25 cellular contexts compared by ENCODE assay signal in genomic region chr20:63344151-63344470, GRCh38. TPM values are rescaled to one million over a fixed set of nuclear protein-coding genes. Genes with fewer than 3 reads are reported as not detected.
DNase-seq lines count a peak whose midpoint lies in the region; ATAC-seq and TF ChIP-seq lines count a peak whose summit lies in the region.
"Had no signal": no experiment of that assay in that cellular context is flagged by ENCODE, and none has a peak within 500 bp of the region (broad histone marks: within the 10 kb centered on the region; RNA-seq: fewer than 3 reads in every experiment).

No MANE protein-coding gene starts in this region.

- H3K27me3 ChIP-seq in right cardiac atrium (ENCODE audit: control insufficient read depth, insufficient read depth): no peaks in the 10 kb centered on the region
- peaks cover 0 to 31% (median 0%) of the 10 kb centered on the region in 9 donors for H3K27me3 ChIP-seq in heart left ventricle
- peaks cover 14% of the 10 kb centered on the region for H3K27me3 ChIP-seq in mammary epithelial cell (ENCODE audit: insufficient read depth, low read length)

- 61% methylated on average over 11 of the region's 11 CpGs for WGBS in right cardiac atrium
- 47 to 73% (median 60%) methylated on average over 11 of the region's 11 CpGs for WGBS in heart left ventricle, 4 donors
- whole genome bisulfite sequencing in mammary epithelial cell (ENCODE audit: low coverage, missing lambda C conversion rate): 31% methylated on average over 11 of the region's 11 CpGs

- H3K4me2 ChIP-seq in mammary epithelial cell (ENCODE audit: insufficient read depth, low read depth, low read length): no peak overlapping the region
- H3K4me2 ChIP-seq: A549, GM23338 had no signal

- DNase-seq in right cardiac atrium (peak in 2 of 3 donors; percentile 8 to 9), heart left ventricle (no peak), glutamatergic neuron (no peak), NCI-H2171 treated with DMSO at 0.1 percent for 48 hours (lab: John Stamatoyannopoulos, UW) (no peak), mammary epithelial cell (no peak)
- no peak for DNase-seq in stimulated activated naive CD4-positive, alpha-beta T cell (lab: John Stamatoyannopoulos, UW)
- DNase-seq: 8988T; ACHN; AML-193; BE2C; CD4-positive, alpha-beta T cell; CD8-positive, alpha-beta memory T cell; DMS 273 treated with DMSO at 0.1 percent for 48 hours; DMS79; EL; GDM1; H9 had no signal

- H3K4me3 Mint-ChIP-seq in glutamatergic neuron (ENCODE audit: unreplicated experiment): peak overlapping the region; percentile 11
- peak overlapping the region in 1 of 3 experiments; percentile 44 for H3K4me3 Mint-ChIP-seq in nephron
- H3K4me3 Mint-ChIP-seq: CD14-positive monocyte; CD4-positive, alpha-beta T cell; CD8-positive, alpha-beta memory T cell; GM23338; H9 had no signal

- intact Hi-C loops in right cardiac atrium (cut with DNase I): no loop called here
- intact Hi-C loops in heart left ventricle (cut with DNase I): no loop called here
- intact Hi-C loops in mammary epithelial cell (cut with micrococcal nuclease): no loop called here

- H3K9me3 Mint-ChIP-seq in glutamatergic neuron (ENCODE audit: unreplicated experiment) (peaks cover 10% of the 10 kb centered on the region), nephron (peaks cover 3% of the 10 kb centered on the region)
- H3K9me3 Mint-ChIP-seq: CD4-positive, alpha-beta T cell; CD8-positive, alpha-beta memory T cell; H9 had no signal

- H3K27ac ChIP-seq in right cardiac atrium (ENCODE audit: low read length) (no peak overlapping the region), heart left ventricle (no peak overlapping the region), mammary epithelial cell (ENCODE audit: insufficient read depth, low read depth, low read length) (no peak overlapping the region)
- H3K27ac ChIP-seq: A549; BLaER1 treated with 17β-estradiol and CSF1 and Interleukin-3, amounts not matched to agents 10 nM and 100 nM had no signal

- no peaks in the 10 kb centered on the region for H4K20me1 ChIP-seq in mammary epithelial cell (ENCODE audit: insufficient read depth, low read length)

- no peak for ATAC-seq in right cardiac atrium
- ATAC-seq in heart left ventricle: no peak
- ATAC-seq: A549, GM12878, HCT116 had no signal

- no peaks in the 10 kb centered on the region for H3K9me3 ChIP-seq in right cardiac atrium (ENCODE audit: control insufficient read depth, low read length)
- H3K9me3 ChIP-seq in heart left ventricle: no peaks in the 10 kb centered on the region
- H3K9me3 ChIP-seq in mammary epithelial cell (replicated peaks; ENCODE audit: insufficient read depth, low read length): no peaks in the 10 kb centered on the region
- H3K9me3 ChIP-seq: BE2C; BLaER1 treated with 17β-estradiol and CSF1 and Interleukin-3, amounts not matched to agents 10 nM and 100 nM had no signal

- no peaks in the 10 kb centered on the region for H3K79me2 ChIP-seq in mammary epithelial cell (ENCODE audit: insufficient read depth, low read length)

- H3K36me3 Mint-ChIP-seq in glutamatergic neuron (ENCODE audit: unreplicated experiment): peaks cover 29% of the 10 kb centered on the region
- no peaks in the 10 kb centered on the region for H3K36me3 Mint-ChIP-seq in nephron (ENCODE audit: low read depth)
- H3K36me3 Mint-ChIP-seq: CD14-positive monocyte; CD8-positive, alpha-beta memory T cell had no signal

- in situ Hi-C loops in mammary epithelial cell (cut with MboI; ENCODE audit: low sequenced_read_pairs in 2 of 2): no loop called here

- TF ChIP-seq CTCF in heart left ventricle (IDR thresholded peaks at IDR 0.05): no peak
- no peak for TF ChIP-seq CTCF in glutamatergic neuron (IDR thresholded peaks at IDR 0.05; ENCODE audit: partially characterized antibody, unreplicated experiment)
- TF ChIP-seq CTCF in nephron (IDR thresholded peaks at IDR 0.05; ENCODE audit: unreplicated experiment in 3 of 3): no peak
- no peak for TF ChIP-seq CTCF in mammary epithelial cell (conservative IDR thresholded peaks at IDR 0.05 in 1 of 2, IDR thresholded peaks at IDR 0.05 in 1 of 2; ENCODE audit: extremely low read depth in 1 of 2, insufficient read depth in 1 of 2, low read depth in 1 of 2, low read length in 2 of 2)

- no peak overlapping the region for H3K9ac ChIP-seq in mammary epithelial cell (ENCODE audit: insufficient read depth, low read length)
- H3K9ac ChIP-seq: BLaER1 treated with 17β-estradiol and CSF1 and Interleukin-3, amounts not matched to agents 10 nM and 100 nM had no signal

- TF ChIP-seq POLR2A in heart left ventricle (IDR thresholded peaks at IDR 0.05): no peak

- H3K27me3 Mint-ChIP-seq in glutamatergic neuron (ENCODE audit: unreplicated experiment) (peaks cover 5% of the 10 kb centered on the region), nephron (ENCODE audit: low read depth) (peaks cover 12% of the 10 kb centered on the region)

- H3K36me3 ChIP-seq in heart left ventricle (no peaks in the 10 kb centered on the region), mammary epithelial cell (ENCODE audit: insufficient read depth, low read length) (no peaks in the 10 kb centered on the region)
- H3K36me3 ChIP-seq: BE2C; BLaER1 treated with 17β-estradiol and CSF1 and Interleukin-3, amounts not matched to agents 10 nM and 100 nM had no signal

- BruUV-seq in mammary epithelial cell (replicated peaks; lab: Mats Ljungman, UMichigan): no TSS peak

- CTCF ChIA-PET in mammary epithelial cell (lab: Charles Lee; ENCODE audit: low non-redundant PET): no interaction called here

- peak overlapping the region; percentile 75 for H3K27ac Mint-ChIP-seq in glutamatergic neuron (ENCODE audit: unreplicated experiment)
- peak overlapping the region; percentile 59 to 86 (median 83) for H3K27ac Mint-ChIP-seq in nephron
- H3K27ac Mint-ChIP-seq: CD14-positive monocyte; CD4-positive, alpha-beta T cell; CD8-positive, alpha-beta memory T cell; GM23338; H9 had no signal

- H3K4me1 ChIP-seq in right cardiac atrium (ENCODE audit: control insufficient read depth, insufficient read depth, low read length) (no peaks in the 10 kb centered on the region), heart left ventricle (peaks cover 0 to 28% (median 15%) of the 10 kb centered on the region in 12 donors), mammary epithelial cell (ENCODE audit: insufficient read depth, low read length) (no peaks in the 10 kb centered on the region)
- H3K4me1 ChIP-seq: A549 had no signal

- H3K4me1 Mint-ChIP-seq in glutamatergic neuron (ENCODE audit: low read depth, unreplicated experiment): peaks cover 3% of the 10 kb centered on the region
- peaks cover 24% of the 10 kb centered on the region for H3K4me1 Mint-ChIP-seq in nephron
- H3K4me1 Mint-ChIP-seq: CD14-positive monocyte; CD8-positive, alpha-beta memory T cell had no signal

- dilution Hi-C loops in mammary epithelial cell (cut with HindIII; ENCODE audit: low sequenced_read_pairs): no loop called here

- H3K4me3 ChIP-seq in right cardiac atrium (ENCODE audit: low read length): no peak overlapping the region
- H3K4me3 ChIP-seq in heart left ventricle: no peak overlapping the region
- H3K4me3 ChIP-seq in mammary epithelial cell (replicated peaks in 1 of 3; ENCODE audit: insufficient read depth in 1 of 3, low read depth in 2 of 3, low read length in 3 of 3): no peak overlapping the region
- H3K4me3 ChIP-seq: A549; BLaER1 treated with 17β-estradiol and CSF1 and Interleukin-3, amounts not matched to agents 10 nM and 100 nM; GM12878; GM23338 had no signal

- no peak overlapping the region for H2AFZ ChIP-seq in mammary epithelial cell (ENCODE audit: low read depth, low read length)
- H2AFZ ChIP-seq: GM23338 had no signal

RNA-seq across cellular contexts. Expression of gene CHRNA4, which starts 17.0 kb away (rescaled TPM):
- under 1 TPM in 3 of 4 donors, not detected in 1; 0.17 to 0.54 (median 0.38) TPM for total RNA-seq in right cardiac atrium
- polyA plus RNA-seq in right cardiac atrium: 0.02 TPM
- 1 to 10 TPM in 2 of 9 donors, under 1 TPM in 2, not detected in 5; 0.16 to 1.5 (median 0.81) TPM for total RNA-seq in heart left ventricle
- under 1 TPM; 0.06 to 0.23 TPM for polyA plus RNA-seq in heart left ventricle
- total RNA-seq in glutamatergic neuron (ENCODE audit: unreplicated experiment): 165 TPM
- total RNA-seq in mammary epithelial cell: not detected
- not detected for polyA plus RNA-seq in mammary epithelial cell
- not detected for polyA minus RNA-seq in mammary epithelial cell
- total RNA-seq: CD4-positive, alpha-beta T cell; CD8-positive, alpha-beta memory T cell; H4 had no signal
- polyA plus RNA-seq: CD14-positive monocyte; CD8-positive, alpha-beta memory T cell had no signal

RNA-seq across cellular contexts. Expression of gene COL20A1, which starts 51.1 kb away (rescaled TPM):
- not detected for total RNA-seq in right cardiac atrium
- polyA plus RNA-seq in right cardiac atrium: not detected
- total RNA-seq in heart left ventricle: not detected
- polyA plus RNA-seq in heart left ventricle: not detected
- total RNA-seq in glutamatergic neuron (ENCODE audit: unreplicated experiment): 2.1 TPM
- not detected for total RNA-seq in mammary epithelial cell
- not detected for polyA plus RNA-seq in mammary epithelial cell
- not detected for polyA minus RNA-seq in mammary epithelial cell
- total RNA-seq: GM12878 had no signal
- polyA plus RNA-seq: CD14-positive monocyte; CD8-positive, alpha-beta memory T cell; GM12878 had no signal

Comparison
In these comparisons a context has a peak if more than half of its experiments do, and no peak if none do; other contexts are left out.
1. DNase-seq: peak in right cardiac atrium (2 of 3); none in heart left ventricle (0 of 5), glutamatergic neuron (single experiment), NCI-H2171 treated with DMSO at 0.1 percent for 48 hours (single experiment), stimulated activated naive CD4-positive, alpha-beta T cell (0 of 6) and mammary epithelial cell (single experiment).
2. RNA of gene CHRNA4, which starts 17.0 kb away (total RNA-seq): 165 TPM in glutamatergic neuron (single experiment); 0.17 to 0.54 TPM in right cardiac atrium, 0.16 to 1.5 TPM in heart left ventricle and not detected in mammary epithelial cell; every median in the first group is over 10 times any median in the second.